In genomic region chr10:110845756-110846620, GRCh38 we compare ENCODE assay signal across 11 cellular contexts. TPM values are rescaled to one million over a fixed set of nuclear protein-coding genes. Genes with fewer than 3 reads are reported as not detected.
DNase-seq lines count a peak whose midpoint lies in the region; ATAC-seq and TF ChIP-seq lines count a peak whose summit lies in the region.
"Had no signal": no experiment of that assay in that cellular context is flagged by ENCODE, and none has a peak within 500 bp of the region (broad histone marks: within the 10 kb centered on the region; RNA-seq: fewer than 3 reads in every experiment).

No MANE protein-coding gene starts in this region.

- peaks cover 4 to 7% of the 10 kb centered on the region in 2 donors for H3K9me3 Mint-ChIP-seq in stimulated activated naive CD8-positive, alpha-beta T cell treated with anti-CD3 and anti-CD28 coated beads, Interleukin-15, amount 100 ng/mL, for 72 hours
- H3K9me3 Mint-ChIP-seq in memory B cell (no peaks in the 10 kb centered on the region), glutamatergic neuron (ENCODE audit: unreplicated experiment) (peaks cover 6% of the 10 kb centered on the region)

- no peaks in the 10 kb centered on the region for H3K27me3 Mint-ChIP-seq in stimulated activated naive CD8-positive, alpha-beta T cell treated with anti-CD3 and anti-CD28 coated beads, Interleukin-15, amount 100 ng/mL, for 72 hours
- no peaks in the 10 kb centered on the region for H3K27me3 Mint-ChIP-seq in memory B cell
- H3K27me3 Mint-ChIP-seq in glutamatergic neuron (ENCODE audit: unreplicated experiment), result no peaks in the 10 kb centered on the region

- H3K4me1 Mint-ChIP-seq in stimulated activated naive CD8-positive, alpha-beta T cell treated with anti-CD3 and anti-CD28 coated beads, Interleukin-15, amount 100 ng/mL, for 72 hours, result peaks cover 97% of the 10 kb centered on the region
- H3K4me1 Mint-ChIP-seq in memory B cell (peaks cover 68% of the 10 kb centered on the region), glutamatergic neuron (ENCODE audit: low read depth, unreplicated experiment) (peaks cover 63% of the 10 kb centered on the region)

- H3K27me3 ChIP-seq in Peyer's patch, result no peaks in the 10 kb centered on the region
- H3K27me3 ChIP-seq: ascending aorta had no signal

- DNase-seq in stimulated activated naive CD8-positive, alpha-beta T cell treated with anti-CD3 and anti-CD28 coated beads, Interleukin-15, Interleukin-2, amounts not matched to agents 100 U/mL and 50 U/mL, for 24 hours, result peak; percentile 4
- no peak for DNase-seq in stimulated activated naive CD8-positive, alpha-beta T cell treated with anti-CD3 and anti-CD28 coated beads, Interleukin-15, amount 100 ng/mL, for 72 hours
- peak in 2 of 3 donors; percentile 83 to 86 for DNase-seq in Peyer's patch
- DNase-seq in memory B cell (ENCODE audit: low spot score in 2 of 2), result no peak
- no peak for DNase-seq in NCI-H774 (lab: John Stamatoyannopoulos, UW)
- DNase-seq in HUDEP-2 (lab: John Stamatoyannopoulos, UW; ENCODE audit: unreplicated experiment in 76 of 76), result no peak
- no peak for DNase-seq in glutamatergic neuron
- DNase-seq: activated CD8-positive, alpha-beta memory T cell treated with anti-CD3 and anti-CD28 coated beads, Interleukin-2, amount 50 U/mL, for 48 hours had no signal

- no peak overlapping the region for H3K4me3 Mint-ChIP-seq in stimulated activated naive CD8-positive, alpha-beta T cell treated with anti-CD3 and anti-CD28 coated beads, Interleukin-15, amount 100 ng/mL, for 72 hours
- H3K4me3 Mint-ChIP-seq in memory B cell (peak overlapping the region; percentile 36), glutamatergic neuron (ENCODE audit: unreplicated experiment) (no peak overlapping the region)
- H3K4me3 Mint-ChIP-seq: CD14-positive monocyte had no signal

- H3K4me3 ChIP-seq in Peyer's patch, result no peak overlapping the region
- H3K4me3 ChIP-seq: ascending aorta had no signal

- peak; percentile 32 to 55 for TF ChIP-seq POLR2A in Peyer's patch (IDR thresholded peaks at IDR 0.05)

- H3K36me3 ChIP-seq in Peyer's patch, result no peaks in the 10 kb centered on the region
- H3K36me3 ChIP-seq: ascending aorta had no signal

- H3K9me3 ChIP-seq in Peyer's patch, result no peaks in the 10 kb centered on the region
- H3K9me3 ChIP-seq: ascending aorta had no signal

- no peak for TF ChIP-seq CTCF in Peyer's patch (IDR thresholded peaks at IDR 0.05)
- TF ChIP-seq CTCF in glutamatergic neuron (IDR thresholded peaks at IDR 0.05; ENCODE audit: partially characterized antibody, unreplicated experiment), result no peak

- H3K36me3 Mint-ChIP-seq in memory B cell (peaks cover 3% of the 10 kb centered on the region), glutamatergic neuron (ENCODE audit: unreplicated experiment) (no peaks in the 10 kb centered on the region)
- H3K36me3 Mint-ChIP-seq: CD14-positive monocyte had no signal

- peaks cover 8 to 60% (median 25%) of the 10 kb centered on the region in 4 donors for H3K4me1 ChIP-seq in Peyer's patch
- H3K4me1 ChIP-seq: ascending aorta had no signal

- peak overlapping the region; percentile 27 to 93 (median 82) for H3K27ac ChIP-seq in Peyer's patch
- H3K27ac ChIP-seq: ascending aorta had no signal

- no peak overlapping the region for H3K27ac Mint-ChIP-seq in stimulated activated naive CD8-positive, alpha-beta T cell treated with anti-CD3 and anti-CD28 coated beads, Interleukin-15, amount 100 ng/mL, for 72 hours
- H3K27ac Mint-ChIP-seq in memory B cell (peak overlapping the region; percentile 98), glutamatergic neuron (ENCODE audit: unreplicated experiment) (no peak overlapping the region)

- ATAC-seq in stimulated activated naive CD8-positive, alpha-beta T cell treated with anti-CD3 and anti-CD28 coated beads, Interleukin-15, Interleukin-2, amounts not matched to agents 100 U/mL and 50 U/mL, for 24 hours, result no peak
- ATAC-seq in stimulated activated naive CD8-positive, alpha-beta T cell treated with anti-CD3 and anti-CD28 coated beads, Interleukin-15, amount 100 ng/mL, for 72 hours, result no peak
- no peak for ATAC-seq in memory B cell (ENCODE audit: low read depth)
- no peak for ATAC-seq in HG03571 (IDR thresholded peaks at IDR 0.05; ENCODE audit: unreplicated experiment)

RNA-seq across cellular contexts. Expression of gene PDCD4, which starts 25.7 kb away (rescaled TPM):
- 100 to 1,000 TPM; 301 to 538 (median 330) TPM for total RNA-seq in Peyer's patch
- 149 TPM for total RNA-seq in glutamatergic neuron (ENCODE audit: unreplicated experiment)

Comparison
In these comparisons a context has a peak if more than half of its experiments do, and no peak if none do; other contexts are left out.
1. DNase-seq: peak in stimulated activated naive CD8-positive, alpha-beta T cell treated with anti-CD3 and anti-CD28 coated beads, Interleukin-15, Interleukin-2, amounts not matched to agents 100 U/mL and 50 U/mL, for 24 hours (single experiment) and Peyer's patch (2 of 3); none in stimulated activated naive CD8-positive, alpha-beta T cell treated with anti-CD3 and anti-CD28 coated beads, Interleukin-15, amount 100 ng/mL, for 72 hours (0 of 2), memory B cell (0 of 2), NCI-H774 (single experiment), HUDEP-2 (0 of 76) and glutamatergic neuron (single experiment).